24 cellular contexts compared by ENCODE assay signal in the genomic region with DNA sequence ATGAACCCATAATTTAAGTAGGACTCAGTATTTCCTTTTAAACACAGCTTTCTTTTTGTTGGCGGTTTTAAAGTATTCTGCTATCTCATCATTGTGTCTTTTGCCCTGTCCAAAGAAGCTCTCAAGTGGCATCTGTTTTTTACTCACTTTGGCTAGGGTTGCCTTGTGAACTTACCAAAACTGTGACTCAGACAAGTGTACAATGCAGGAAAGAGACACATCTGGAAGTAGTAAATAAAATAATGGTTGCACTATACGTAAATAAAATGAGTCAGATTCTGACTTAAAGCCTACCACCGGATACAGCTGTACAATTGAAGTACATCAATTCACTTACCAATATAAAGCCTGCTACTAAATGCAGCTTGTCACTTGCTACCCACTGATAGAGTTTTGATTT.
"Had no signal": no experiment of that assay in that cellular context is flagged by ENCODE, and none has a peak within 500 bp of the region (broad histone marks: within the 10 kb centered on the region; RNA-seq: fewer than 3 reads in every experiment).

No MANE protein-coding gene starts in this region.

- H3K27me3 ChIP-seq: ascending aorta, body of pancreas had no signal

- H3K4me3 ChIP-seq: ascending aorta, body of pancreas had no signal

- H3K36me3 Mint-ChIP-seq: activated naive CD4-positive, alpha-beta T cell treated with anti-CD3 and anti-CD28 coated beads, Interleukin-2, amount 50 U/mL, for 72 hours had no signal

- DNase-seq: activated CD4-positive, alpha-beta T cell treated with anti-CD3 and anti-CD28 coated beads for 36 hours; activated CD8-positive, alpha-beta memory T cell treated with anti-CD3 and anti-CD28 coated beads, Interleukin-2, amount 50 U/mL, for 48 hours; activated CD8-positive, alpha-beta T cell treated with anti-CD3 and anti-CD28 coated beads for 36 hours; activated effector memory CD4-positive, alpha-beta T cell treated with anti-CD3 and anti-CD28 coated beads, Interleukin-2, amount 50 U/mL, for 16 hours; activated naive CD4-positive, alpha-beta T cell treated with Interleukin-2 at 50 U/mL for 16 hours; activated naive CD8-positive, alpha-beta T cell treated with anti-CD3 and anti-CD28 coated beads, Interleukin-2, amount 50 U/mL, for 24 hours; activated T-cell treated with anti-CD3 and anti-CD28 coated beads, Interleukin-2, amount 50 U/mL, for 1 hour; amniotic stem cell; body of pancreas; KG1; MV-4-11; NCI-H1092 treated with DMSO at 0.1 percent for 48 hours; NCI-H1417 treated with DMSO at 0.1 percent for 48 hours; NCI-H1694; NCI-H345; NCI-H510A; NCI-H526 treated with DMSO at 0.1 percent for 48 hours; SHP77 treated with DMSO at 0.1 percent for 48 hours; T-helper 1 cell; WERI-Rb-1 had no signal

- H3K4me1 Mint-ChIP-seq: activated CD4-positive, alpha-beta T cell treated with anti-CD3 and anti-CD28 coated beads for 36 hours; activated naive CD8-positive, alpha-beta T cell treated with anti-CD3 and anti-CD28 coated beads, Interleukin-2, amount 50 U/mL, for 24 hours; central memory CD8-positive, alpha-beta T cell had no signal

- H3K4me3 Mint-ChIP-seq: activated CD4-positive, alpha-beta T cell treated with anti-CD3 and anti-CD28 coated beads for 36 hours; activated CD8-positive, alpha-beta T cell treated with anti-CD3 and anti-CD28 coated beads for 36 hours; activated naive CD8-positive, alpha-beta T cell treated with anti-CD3 and anti-CD28 coated beads, Interleukin-2, amount 50 U/mL, for 24 hours; central memory CD8-positive, alpha-beta T cell had no signal

- H3K27me3 Mint-ChIP-seq: activated CD4-positive, alpha-beta T cell treated with anti-CD3 and anti-CD28 coated beads for 36 hours; activated CD8-positive, alpha-beta T cell treated with anti-CD3 and anti-CD28 coated beads for 36 hours; activated naive CD8-positive, alpha-beta T cell treated with anti-CD3 and anti-CD28 coated beads, Interleukin-2, amount 50 U/mL, for 24 hours; central memory CD8-positive, alpha-beta T cell had no signal

- H3K27ac ChIP-seq: ascending aorta, body of pancreas, WERI-Rb-1 had no signal

- H3K9me3 ChIP-seq: ascending aorta, body of pancreas had no signal

- ATAC-seq: activated CD4-positive, alpha-beta T cell treated with anti-CD3 and anti-CD28 coated beads for 36 hours; activated CD8-positive, alpha-beta T cell treated with anti-CD3 and anti-CD28 coated beads for 36 hours; activated naive CD4-positive, alpha-beta T cell treated with anti-CD3 and anti-CD28 coated beads, Interleukin-2, amount 50 U/mL, for 72 hours; activated naive CD8-positive, alpha-beta T cell treated with anti-CD3 and anti-CD28 coated beads, Interleukin-2, amount 50 U/mL, for 24 hours; body of pancreas; Panc1 had no signal

- H3K27ac Mint-ChIP-seq: activated CD4-positive, alpha-beta T cell treated with anti-CD3 and anti-CD28 coated beads for 36 hours; activated CD8-positive, alpha-beta T cell treated with anti-CD3 and anti-CD28 coated beads for 36 hours; activated naive CD4-positive, alpha-beta T cell treated with anti-CD3 and anti-CD28 coated beads, Interleukin-2, amount 50 U/mL, for 72 hours; activated naive CD8-positive, alpha-beta T cell treated with anti-CD3 and anti-CD28 coated beads, Interleukin-2, amount 50 U/mL, for 24 hours had no signal

- H3K4me1 ChIP-seq: ascending aorta, body of pancreas had no signal

- H3K36me3 ChIP-seq: ascending aorta, WERI-Rb-1 had no signal
